Comparison of ENCODE assay signal across 36 cellular contexts in genomic region chr14:23252420-23253333, GRCh38. TPM values are rescaled to one million over a fixed set of nuclear protein-coding genes. Genes with fewer than 3 reads are reported as not detected.
A peak's percentile ranks its signal among the peaks of the same experiment; 100 is the strongest.
DNase-seq lines count a peak whose midpoint lies in the region; ATAC-seq, FAIRE-seq and TF ChIP-seq lines count a peak whose summit lies in the region.
"Had no signal": no experiment of that assay in that cellular context is flagged by ENCODE, and none has a peak within 500 bp of the region (broad histone marks: within the 10 kb centered on the region; RNA-seq: fewer than 3 reads in every experiment).

No MANE protein-coding gene starts in this region.

- H3K9me3 ChIP-seq in K562 (replicated peaks; ENCODE audit: control insufficient read depth, insufficient read depth, low read depth, low read length) (no peaks in the 10 kb centered on the region), iPS-20b (ENCODE audit: insufficient read depth, low read depth, low read length) (no peaks in the 10 kb centered on the region)
- H3K9me3 ChIP-seq: HAP-1, heart left ventricle, left lung, neutrophil, SJSA1, upper lobe of right lung had no signal

- intact Hi-C loops in K562 (cut with micrococcal nuclease) = no loop called here

- peak; percentile 42 for DNase-seq in H7
- no peak for DNase-seq in K562 (ENCODE audit: extremely low read depth in 1 of 4, low spot score in 3 of 4)
- DNase-seq in SIG-M5 treated with dmso at 0.1 percent for 504 hours (lab: John Stamatoyannopoulos, UW; ENCODE audit: unreplicated experiment) = no peak
- DNase-seq in stimulated activated naive CD8-positive, alpha-beta T cell treated with anti-CD3 and anti-CD28 coated beads, Interleukin-15, Interleukin-2, amounts not matched to agents 100 U/mL and 50 U/mL, for 24 hours = no peak
- DNase-seq: ACHN; activated CD4-positive, alpha-beta T cell treated with anti-CD3 and anti-CD28 coated beads, Interleukin-2, amount 50 U/mL, for 1 hour; activated CD8-positive, alpha-beta memory T cell treated with anti-CD3 and anti-CD28 coated beads, Interleukin-2, amount 10 ng/mL, durations not matched to agents 7 days and 5 days; activated naive CD4-positive, alpha-beta T cell treated with anti-CD3 and anti-CD28 coated beads for 36 hours; activated T-cell treated with anti-CD3 and anti-CD28 coated beads, Interleukin-2, amount 50 U/mL, for 72 hours; brain microvascular endothelial cell; DMS153; erythroblast; GDM1; heart left ventricle; KBM-7; left lung; NCI-H1105; NCI-H2029; NCI-H526 treated with DMSO at 0.1 percent for 48 hours; stimulated activated CD4-positive, alpha-beta T cell treated with anti-CD3 and anti-CD28 coated beads, Interleukin-12 subunit alpha, Interleukin-12 subunit beta, amount 100 ng/mL, for 4 hours; stimulated activated CD4-positive, alpha-beta T cell treated with anti-CD3 and anti-CD28 coated beads, Interleukin-4, amount 100 ng/mL, for 1 hour; upper lobe of right lung had no signal

- H3K79me2 ChIP-seq in K562 (ENCODE audit: control insufficient read depth, insufficient read depth, low read length) = no peaks in the 10 kb centered on the region

- WGBS in K562 (ENCODE audit: insufficient coverage, low coverage, missing lambda C conversion rate) = 11% methylated on average over 4 of the region's 4 CpGs

- in situ Hi-C loops in K562 (cut with MboI) = no loop called here

- POLR2A ChIA-PET in K562 (lab: Yijun Ruan, JAX) = interaction anchor here (0.5 kb wide), 1 partner anchor 14 kb away, joined by 3 read pairs; no protein-coding TSS in a partner anchor

- ATAC-seq in K562 (no peak), GM21717 (IDR thresholded peaks at IDR 0.05; ENCODE audit: unreplicated experiment) (no peak)
- no peak for ATAC-seq in stimulated activated naive CD8-positive, alpha-beta T cell treated with anti-CD3 and anti-CD28 coated beads, Interleukin-15, Interleukin-2, amounts not matched to agents 100 U/mL and 50 U/mL, for 24 hours
- ATAC-seq: activated CD8-positive, alpha-beta memory T cell treated with anti-CD3 and anti-CD28 coated beads, Interleukin-2, amount 10 ng/mL, durations not matched to agents 7 days and 5 days; activated T-cell treated with anti-CD3 and anti-CD28 coated beads, Interleukin-2, amount 50 U/mL, for 72 hours; heart left ventricle; left lung; sciatic nerve; stimulated activated effector memory CD8-positive, alpha-beta T cell treated with anti-CD3 and anti-CD28 coated beads, Interleukin-12 subunit alpha, Interleukin-12 subunit beta, amount 100 ng/mL, for 72 hours; upper lobe of right lung had no signal

- CTCF ChIA-PET in K562 (lab: Yijun Ruan, JAX; ENCODE audit: low intra/inter-chr PET ratio) = no interaction called here

- no peak for TF ChIP-seq RAD21 in K562 (CRISPR knock-in tag; conservative IDR thresholded peaks at IDR 0.05 in 1 of 2, IDR thresholded peaks at IDR 0.05 in 1 of 2)

- H4K20me1 ChIP-seq in K562 (replicated peaks; ENCODE audit: control insufficient read depth, insufficient read depth, low read length) = no peaks in the 10 kb centered on the region

- H3K27me3 ChIP-seq in H7 (ENCODE audit: control insufficient read depth, insufficient read depth, low read length) (no peaks in the 10 kb centered on the region), K562 (ENCODE audit: control insufficient read depth in 2 of 2, insufficient read depth in 2 of 2, low read length in 2 of 2) (no peaks in the 10 kb centered on the region; a peak in 1 of 5 replicates), iPS-20b (ENCODE audit: insufficient read depth, low read length) (no peaks in the 10 kb centered on the region)
- H3K27me3 ChIP-seq: brain microvascular endothelial cell, left lung, neutrophil, SJSA1, upper lobe of right lung had no signal

- H3K27ac ChIP-seq in K562 (ENCODE audit: extremely low read depth, low read depth, low read length) = no peak overlapping the region
- peak overlapping the region; percentile 92 for H3K27ac ChIP-seq in iPS-20b (ENCODE audit: low read length)
- H3K27ac ChIP-seq: brain microvascular endothelial cell, heart left ventricle, left lung, neutrophil, SJSA1, upper lobe of right lung had no signal

- H3K4me3 ChIP-seq in H7 (ENCODE audit: insufficient read depth, low read depth, low read length) (no peak overlapping the region), K562 (no peak overlapping the region), iPS-20b (ENCODE audit: low read length) (peak overlapping the region; percentile 50)
- H3K4me3 ChIP-seq: HAP-1, heart left ventricle, left lung, SJSA1, upper lobe of right lung had no signal

- H3K9me1 ChIP-seq in K562 (ENCODE audit: control insufficient read depth, insufficient read depth, low read length) = no peaks in the 10 kb centered on the region

- BruUV-seq in K562 (replicated peaks; lab: Mats Ljungman, UMichigan) = no TSS peak

- no peak for TF ChIP-seq EP300 in K562 (IDR thresholded peaks at IDR 0.05; ENCODE audit: low read length)

- no peak for TF ChIP-seq POLR2A in K562 (conservative IDR thresholded peaks at IDR 0.05)

- FAIRE-seq in K562 (lab: Jason Lieb, UNC) = no peak
- FAIRE-seq: GM19239, RCC 7860 had no signal

- H3K4me2 ChIP-seq in K562 (ENCODE audit: insufficient read depth, low read length) = no peak overlapping the region

- H3K36me3 ChIP-seq in H7 (replicated peaks; ENCODE audit: control insufficient read depth, insufficient read depth, low read length) (no peaks in the 10 kb centered on the region), K562 (ENCODE audit: control insufficient read depth, insufficient read depth, low read length) (no peaks in the 10 kb centered on the region), iPS-20b (ENCODE audit: insufficient read depth, low read depth, low read length) (no peaks in the 10 kb centered on the region)
- H3K36me3 ChIP-seq: brain microvascular endothelial cell, HAP-1, heart left ventricle, left lung, neutrophil, SJSA1, upper lobe of right lung had no signal

- H2AFZ ChIP-seq in K562 (ENCODE audit: low read depth, low read length) = no peak overlapping the region

- no peak for TF ChIP-seq CTCF in K562 (IDR thresholded peaks at IDR 0.05 in 2 of 3, conservative IDR thresholded peaks at IDR 0.05 in 1 of 3; ENCODE audit: insufficient read depth in 2 of 3, low read depth in 1 of 3, low read length in 3 of 3)

- H3K4me1 ChIP-seq in K562 (replicated peaks in 1 of 2; ENCODE audit: control insufficient read depth in 2 of 2, insufficient read depth in 2 of 2, low read length in 2 of 2) = no peaks in the 10 kb centered on the region; a peak in 3 of 5 replicates
- H3K4me1 ChIP-seq in iPS-20b (ENCODE audit: insufficient read depth, low read length) = peaks cover 24% of the 10 kb centered on the region
- H3K4me1 ChIP-seq: heart left ventricle, left lung, SJSA1, upper lobe of right lung had no signal

- H3K9ac ChIP-seq in K562 (ENCODE audit: insufficient read depth in 1 of 2, low read depth in 2 of 2, low read length in 2 of 2) = no peak overlapping the region
- peak overlapping the region; percentile 57; the same call in 1 of the 2 replicates for H3K9ac ChIP-seq in iPS-20b (ENCODE audit: low read depth, low read length)

RNA-seq across cellular contexts. Expression of gene RNF212B, which starts 14.9 kb away (rescaled TPM):
- total RNA-seq in H7 (2014; rRNA removed; shearing (Covaris generic)) = 0.24 TPM in 1 of 2 replicates, not detected in the other
- total RNA-seq in K562 (2011; cell fraction: chromatin; rRNA removed; ENCODE audit: low replicate concordance) = not detected in 2 replicates
- not detected in 2 replicates for total RNA-seq in K562 (2011; cell fraction: nucleolus; rRNA removed)
- total RNA-seq in K562 (2011; cell fraction: nucleoplasm; rRNA removed) = 0.37 TPM in 1 of 2 replicates, not detected in the other
- total RNA-seq in K562 (2014; rRNA removed) (not detected in 2 replicates), K562 (2014; rRNA removed; fragmentation: Illumina TruSeq; extraction: Trizol) (0.26 TPM in 1 of 2 replicates, not detected in the other), K562 (2015; rRNA removed; fragmentation: Illumina TruSeq; extraction: Trizol) (not detected in 2 replicates), K562 (2021) (0.27 TPM in 1 of 2 replicates, not detected in the other)
- polyA plus RNA-seq in K562 (2011; rRNA removed) (0.43 and 0.65 TPM in 2 replicates), K562 (2014; fragmentation: Illumina TruSeq; extraction: Trizol) (0.15 and 0.32 TPM in 2 replicates), K562 (2014; fragmentation: Nextera tagmentation; extraction: Ambion mirVana) (under 1 TPM; 0.27 to 0.39 TPM), K562 (2014; rRNA removed) (0.08 and 0.17 TPM in 2 replicates)
- 0.43 and 1.0 TPM in 2 replicates for polyA plus RNA-seq in K562 (2011; cell fraction: cytosol; rRNA removed)
- 0.43 TPM in 1 of 2 replicates, not detected in the other for polyA plus RNA-seq in K562 (2011; cell fraction: nucleus; rRNA removed)
- 0.35 TPM in 1 of 2 replicates, not detected in the other for polyA plus RNA-seq in K562 (2012)
- polyA minus RNA-seq in K562 (2011; rRNA and poly(A)+ RNA removed) = not detected in 2 replicates
- polyA minus RNA-seq in K562 (2011; cell fraction: cytosol; rRNA and poly(A)+ RNA removed) = not detected in 2 replicates
- 0.54 TPM in 1 of 2 replicates, not detected in the other for polyA minus RNA-seq in K562 (2011; cell fraction: nucleus; rRNA and poly(A)+ RNA removed)
- total RNA-seq: activated CD8-positive, alpha-beta memory T cell treated with anti-CD3 and anti-CD28 coated beads, Interleukin-2, amount 10 ng/mL, durations not matched to agents 7 days and 5 days; activated naive CD4-positive, alpha-beta T cell treated with anti-CD3 and anti-CD28 coated beads for 36 hours; activated T-cell treated with anti-CD3 and anti-CD28 coated beads, Interleukin-2, amount 50 U/mL, for 72 hours; fibroblast of villous mesenchyme; heart left ventricle; left lung; MCF 10A; mesenteric fat pad; progenitor cell of endocrine pancreas; sciatic nerve; SJSA1; upper lobe of right lung had no signal
- polyA plus RNA-seq: BJ, heart left ventricle had no signal

RNA-seq across cellular contexts. Expression of gene HOMEZ, which starts 33.3 kb away (rescaled TPM):
- total RNA-seq in H7 (2014; rRNA removed; shearing (Covaris generic)) = 5.9 and 7.8 TPM in 2 replicates
- total RNA-seq in K562 (2011; cell fraction: chromatin; rRNA removed; ENCODE audit: low replicate concordance) = 17.6 and 26.7 TPM in 2 replicates
- 25.9 and 26.3 TPM in 2 replicates for total RNA-seq in K562 (2011; cell fraction: nucleolus; rRNA removed)
- total RNA-seq in K562 (2011; cell fraction: nucleoplasm; rRNA removed) = 21.2 and 22.2 TPM in 2 replicates
- total RNA-seq in K562 (2014; rRNA removed) = 14.4 and 15.1 TPM in 2 replicates
- total RNA-seq in K562 (2014; rRNA removed; fragmentation: Illumina TruSeq; extraction: Trizol) = 15.1 and 16.5 TPM in 2 replicates
- total RNA-seq in K562 (2015; rRNA removed; fragmentation: Illumina TruSeq; extraction: Trizol) = 17.8 and 18.2 TPM in 2 replicates
- 20.6 and 23.1 TPM in 2 replicates for total RNA-seq in K562 (2021)
- polyA plus RNA-seq in K562 (2011; rRNA removed) = 30.2 and 32.0 TPM in 2 replicates
- 37.2 and 43.0 TPM in 2 replicates for polyA plus RNA-seq in K562 (2011; cell fraction: cytosol; rRNA removed)
- polyA plus RNA-seq in K562 (2011; cell fraction: nucleus; rRNA removed) = 20.4 and 31.3 TPM in 2 replicates
- 15.7 and 20.4 TPM in 2 replicates for polyA plus RNA-seq in K562 (2012)
- polyA plus RNA-seq in K562 (2014; fragmentation: Illumina TruSeq; extraction: Trizol) = 26.9 and 29.0 TPM in 2 replicates
- 1 to 10 TPM; 3.0 to 5.3 TPM for polyA plus RNA-seq in K562 (2014; fragmentation: Nextera tagmentation; extraction: Ambion mirVana)
- 16.9 and 20.0 TPM in 2 replicates for polyA plus RNA-seq in K562 (2014; rRNA removed)
- 30.3 and 37.7 TPM in 2 replicates for polyA minus RNA-seq in K562 (2011; rRNA and poly(A)+ RNA removed)
- 13.6 and 22.8 TPM in 2 replicates for polyA minus RNA-seq in K562 (2011; cell fraction: cytosol; rRNA and poly(A)+ RNA removed)
- 8.5 and 15.3 TPM in 2 replicates for polyA minus RNA-seq in K562 (2011; cell fraction: nucleus; rRNA and poly(A)+ RNA removed)

RNA-seq across cellular contexts. Expression of gene PPP1R3E, which starts 50.0 kb away (rescaled TPM):
- 1.0 and 2.0 TPM in 2 replicates for total RNA-seq in H7 (2014; rRNA removed; shearing (Covaris generic))
- total RNA-seq in K562 (2011; cell fraction: chromatin; rRNA removed; ENCODE audit: low replicate concordance) = 49.7 and 58.2 TPM in 2 replicates
- total RNA-seq in K562 (2011; cell fraction: nucleolus; rRNA removed) = 37.2 and 38.4 TPM in 2 replicates
- 66.3 and 102 TPM in 2 replicates for total RNA-seq in K562 (2011; cell fraction: nucleoplasm; rRNA removed)
- total RNA-seq in K562 (2014; rRNA removed) (2.8 and 3.2 TPM in 2 replicates), K562 (2014; rRNA removed; fragmentation: Illumina TruSeq; extraction: Trizol) (7.1 and 8.4 TPM in 2 replicates), K562 (2015; rRNA removed; fragmentation: Illumina TruSeq; extraction: Trizol) (7.2 and 8.5 TPM in 2 replicates), K562 (2021) (7.3 and 7.6 TPM in 2 replicates)
- polyA plus RNA-seq in K562 (2011; rRNA removed) (18.4 and 26.2 TPM in 2 replicates), K562 (2014; fragmentation: Illumina TruSeq; extraction: Trizol) (11.5 and 13.4 TPM in 2 replicates), K562 (2014; fragmentation: Nextera tagmentation; extraction: Ambion mirVana) (1 to 10 TPM; 3.4 to 3.9 TPM), K562 (2014; rRNA removed) (12.9 and 18.5 TPM in 2 replicates)
- 8.7 and 19.6 TPM in 2 replicates for polyA plus RNA-seq in K562 (2011; cell fraction: cytosol; rRNA removed)
- polyA plus RNA-seq in K562 (2011; cell fraction: nucleus; rRNA removed) = 94.0 and 103 TPM in 2 replicates
- 11.7 and 31.6 TPM in 2 replicates for polyA plus RNA-seq in K562 (2012)
- 10.7 and 11.8 TPM in 2 replicates for polyA minus RNA-seq in K562 (2011; rRNA and poly(A)+ RNA removed)
- polyA minus RNA-seq in K562 (2011; cell fraction: cytosol; rRNA and poly(A)+ RNA removed) = 2.5 and 4.6 TPM in 2 replicates
- 12.1 and 20.7 TPM in 2 replicates for polyA minus RNA-seq in K562 (2011; cell fraction: nucleus; rRNA and poly(A)+ RNA removed)

RNA-seq across cellular contexts. Expression of gene BCL2L2, which starts 54.0 kb away (rescaled TPM):
- 8.8 and 14.2 TPM in 2 replicates for total RNA-seq in H7 (2014; rRNA removed; shearing (Covaris generic))
- 36.5 and 38.0 TPM in 2 replicates for total RNA-seq in K562 (2011; cell fraction: chromatin; rRNA removed; ENCODE audit: low replicate concordance)
- total RNA-seq in K562 (2011; cell fraction: nucleolus; rRNA removed) = 23.0 and 25.2 TPM in 2 replicates
- total RNA-seq in K562 (2011; cell fraction: nucleoplasm; rRNA removed) = 51.9 and 92.5 TPM in 2 replicates
- 15.3 and 17.8 TPM in 2 replicates for total RNA-seq in K562 (2014; rRNA removed)
- total RNA-seq in K562 (2014; rRNA removed; fragmentation: Illumina TruSeq; extraction: Trizol) = 13.4 and 14.8 TPM in 2 replicates
- total RNA-seq in K562 (2015; rRNA removed; fragmentation: Illumina TruSeq; extraction: Trizol) = 12.2 and 12.8 TPM in 2 replicates
- total RNA-seq in K562 (2021) = 13.0 and 18.7 TPM in 2 replicates
- polyA plus RNA-seq in K562 (2011; rRNA removed) = 21.0 TPM in 2 replicates
- 11.9 and 21.1 TPM in 2 replicates for polyA plus RNA-seq in K562 (2011; cell fraction: cytosol; rRNA removed)
- polyA plus RNA-seq in K562 (2011; cell fraction: nucleus; rRNA removed) = 30.9 and 38.7 TPM in 2 replicates
- 17.8 and 30.3 TPM in 2 replicates for polyA plus RNA-seq in K562 (2012)
- 14.7 and 17.2 TPM in 2 replicates for polyA plus RNA-seq in K562 (2014; fragmentation: Illumina TruSeq; extraction: Trizol)
- 1 to 10 TPM; 2.6 to 3.2 TPM for polyA plus RNA-seq in K562 (2014; fragmentation: Nextera tagmentation; extraction: Ambion mirVana)
- 31.1 and 32.5 TPM in 2 replicates for polyA plus RNA-seq in K562 (2014; rRNA removed)
- 15.0 and 16.7 TPM in 2 replicates for polyA minus RNA-seq in K562 (2011; rRNA and poly(A)+ RNA removed)
- 4.6 and 6.2 TPM in 2 replicates for polyA minus RNA-seq in K562 (2011; cell fraction: cytosol; rRNA and poly(A)+ RNA removed)
- 12.1 and 17.8 TPM in 2 replicates for polyA minus RNA-seq in K562 (2011; cell fraction: nucleus; rRNA and poly(A)+ RNA removed)
